ENCODE assay signal across 8 cellular contexts in the genomic region with DNA sequence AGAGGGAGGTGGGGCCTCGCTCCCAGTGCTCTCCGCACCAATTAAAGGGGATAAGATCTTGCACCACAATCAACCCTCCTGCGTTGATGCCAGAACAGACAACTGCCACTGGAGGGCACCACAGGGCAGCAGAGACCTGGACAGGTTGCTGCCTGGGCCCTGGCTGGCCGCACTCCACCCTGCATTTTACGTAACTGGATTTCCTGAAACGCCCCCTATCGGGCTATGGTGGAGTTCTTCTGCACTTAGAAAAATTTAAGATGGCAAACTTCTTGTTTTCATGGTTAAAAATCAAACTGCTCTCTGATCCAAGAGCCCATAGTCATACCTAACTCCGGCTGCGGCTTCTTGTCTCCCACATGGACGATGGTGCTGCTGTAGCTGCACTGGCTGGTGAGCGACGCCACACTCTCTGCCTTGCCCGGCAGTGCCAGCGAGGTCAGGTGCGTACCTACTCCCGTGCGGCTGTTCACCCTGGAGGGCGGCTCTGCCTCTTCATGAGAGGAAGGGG. TPM values are rescaled to one million over a fixed set of nuclear protein-coding genes. Genes with fewer than 3 reads are reported as not detected.
DNase-seq lines count a peak whose midpoint lies in the region; ATAC-seq, FAIRE-seq and TF ChIP-seq lines count a peak whose summit lies in the region.

No MANE protein-coding gene starts in this region.

- no peak overlapping the region for H3K27ac ChIP-seq in mesendoderm (ENCODE audit: low read depth, low read length)

- no peak overlapping the region for H3K4me2 ChIP-seq in mesendoderm (ENCODE audit: low read length)

- no peak overlapping the region for H3K56ac ChIP-seq in mesendoderm (ENCODE audit: low read length)

- no peak overlapping the region for H2BK5ac ChIP-seq in mesendoderm (ENCODE audit: low read length)

- no peak overlapping the region for H3K4ac ChIP-seq in mesendoderm (ENCODE audit: low read depth, low read length)

- no peak overlapping the region for H4K8ac ChIP-seq in mesendoderm (ENCODE audit: low read depth, low read length)

- H3K4me1 ChIP-seq in mesendoderm (ENCODE audit: control insufficient read depth, low read depth, low read length) = no peaks in the 10 kb centered on the region

- DNase-seq in D721Med (ENCODE audit: insufficient read length, low spot score) = peak; percentile 91
- peak; percentile 92 for DNase-seq in HK-2 (ENCODE audit: unreplicated experiment)
- DNase-seq in NCI-H82 (lab: John Stamatoyannopoulos, UW) = peak; percentile 98
- peak; percentile 73 for DNase-seq in activated CD4-positive, alpha-beta T cell treated with anti-CD3 and anti-CD28 coated beads, Interleukin-2, amount 50 U/mL, for 1 hour
- DNase-seq in ecto neural progenitor cell (ENCODE audit: low spot score) = peak; percentile 92
- DNase-seq in mesendoderm = peak; percentile 97
- DNase-seq in stimulated activated effector memory CD8-positive, alpha-beta T cell treated with anti-CD3 and anti-CD28 coated beads, Interleukin-12 subunit alpha, Interleukin-12 subunit beta, amount 100 ng/mL, for 72 hours (ENCODE audit: low spot score in 2 of 2) = peak; percentile 36 to 78

- no peak overlapping the region for H2BK15ac ChIP-seq in mesendoderm (replicated peaks; ENCODE audit: low read depth)

- no peaks in the 10 kb centered on the region for H3K79me2 ChIP-seq in mesendoderm (ENCODE audit: control insufficient read depth, insufficient read depth, low read length)

- no peak overlapping the region for H3K9ac ChIP-seq in mesendoderm (ENCODE audit: low read length)

- no peak overlapping the region for H2AK5ac ChIP-seq in mesendoderm (ENCODE audit: low read length)

- no peaks in the 10 kb centered on the region for H3K36me3 ChIP-seq in mesendoderm (ENCODE audit: control insufficient read depth, insufficient read depth, low read length)

- H3K4me1 Mint-ChIP-seq in stimulated activated effector memory CD8-positive, alpha-beta T cell treated with anti-CD3 and anti-CD28 coated beads, Interleukin-12 subunit alpha, Interleukin-12 subunit beta, amount 100 ng/mL, for 72 hours = no peaks in the 10 kb centered on the region

- no peak overlapping the region for H3K27ac Mint-ChIP-seq in stimulated activated effector memory CD8-positive, alpha-beta T cell treated with anti-CD3 and anti-CD28 coated beads, Interleukin-12 subunit alpha, Interleukin-12 subunit beta, amount 100 ng/mL, for 72 hours

- no peaks in the 10 kb centered on the region for H3K79me1 ChIP-seq in mesendoderm (ENCODE audit: low read length)

- H3K9me3 Mint-ChIP-seq in stimulated activated effector memory CD8-positive, alpha-beta T cell treated with anti-CD3 and anti-CD28 coated beads, Interleukin-12 subunit alpha, Interleukin-12 subunit beta, amount 100 ng/mL, for 72 hours = no peaks in the 10 kb centered on the region

- WGBS in mesendoderm (ENCODE audit: extremely low coverage, insufficient coverage, low lambda C conversion rate) = no CpG with 5 or more reads among the region's 18 CpGs

- no peak overlapping the region for H3K4me3 ChIP-seq in mesendoderm (ENCODE audit: low read length)

- no peak overlapping the region for H3K18ac ChIP-seq in mesendoderm (ENCODE audit: low read length)

- H3K36me3 Mint-ChIP-seq in stimulated activated effector memory CD8-positive, alpha-beta T cell treated with anti-CD3 and anti-CD28 coated beads, Interleukin-12 subunit alpha, Interleukin-12 subunit beta, amount 100 ng/mL, for 72 hours = peaks cover 56% of the 10 kb centered on the region

- no peak for FAIRE-seq in D721Med (lab: Jason Lieb, UNC)

- peak; percentile 86 for TF ChIP-seq CTCF in D721Med (IDR thresholded peaks at IDR 0.05; ENCODE audit: insufficient read depth, missing control alignments)

- H3K4me3 Mint-ChIP-seq in stimulated activated effector memory CD8-positive, alpha-beta T cell treated with anti-CD3 and anti-CD28 coated beads, Interleukin-12 subunit alpha, Interleukin-12 subunit beta, amount 100 ng/mL, for 72 hours = no peak overlapping the region

- H2BK120ac ChIP-seq in mesendoderm (ENCODE audit: low read depth, low read length) = no peak overlapping the region

- no peak overlapping the region for H4K5ac ChIP-seq in mesendoderm (ENCODE audit: low read length)

- H3K27me3 ChIP-seq in mesendoderm (ENCODE audit: insufficient read depth, low read length, poor library complexity) = no peaks in the 10 kb centered on the region

- H3K23ac ChIP-seq in mesendoderm (ENCODE audit: low read length) = no peak overlapping the region

- ATAC-seq in stimulated activated effector memory CD8-positive, alpha-beta T cell treated with anti-CD3 and anti-CD28 coated beads, Interleukin-12 subunit alpha, Interleukin-12 subunit beta, amount 100 ng/mL, for 72 hours = peak; percentile 85
- no peak for ATAC-seq in GM21717 (IDR thresholded peaks at IDR 0.05; ENCODE audit: unreplicated experiment)

RNA-seq across cellular contexts. Expression of a gene that starts 16.8 kb away (rescaled TPM):
- polyA plus RNA-seq in mesendoderm (2013, experiment 1 of 2) = 14.7 TPM
- polyA plus RNA-seq in mesendoderm (2013, experiment 2 of 2) = 14.6 TPM

RNA-seq across cellular contexts. Expression of a gene that starts 31.8 kb away (rescaled TPM):
- polyA plus RNA-seq in mesendoderm (2013, experiment 1 of 2) = 2.2 TPM
- polyA plus RNA-seq in mesendoderm (2013, experiment 2 of 2) = 2.0 TPM

RNA-seq across cellular contexts. Expression of a gene that starts 53.2 kb away (rescaled TPM):
- 25.4 TPM for polyA plus RNA-seq in mesendoderm (2013, experiment 1 of 2)
- 25.4 TPM for polyA plus RNA-seq in mesendoderm (2013, experiment 2 of 2)
